ENCODE assay signal across 8 cellular contexts in genomic region chr5:32709789-32710334, GRCh38. TPM values are rescaled to one million over a fixed set of nuclear protein-coding genes. Genes with fewer than 3 reads are reported as not detected.
A peak's percentile ranks its signal among the peaks of the same experiment; 100 is the strongest.
DNase-seq lines count a peak whose midpoint lies in the region; ATAC-seq and TF ChIP-seq lines count a peak whose summit lies in the region.

No MANE protein-coding gene starts in this region.

- no peak overlapping the region for H3K27ac ChIP-seq in CD8-positive, alpha-beta memory T cell (ENCODE audit: low read depth, low read length)
- no peak overlapping the region for H3K27ac ChIP-seq in smooth muscle cell (ENCODE audit: low read depth)

- peak; percentile 86 for TF ChIP-seq CTCF in choroid plexus epithelial cell (conservative IDR thresholded peaks at IDR 0.05; ENCODE audit: low read depth, low read length)
- peak; percentile 67 for TF ChIP-seq CTCF in kidney epithelial cell (IDR thresholded peaks at IDR 0.05; ENCODE audit: insufficient read depth, low read length, poor library complexity, severe bottlenecking)
- TF ChIP-seq CTCF in smooth muscle cell (IDR thresholded peaks at IDR 0.05; ENCODE audit: borderline replicate concordance, insufficient read depth, poor library complexity, severe bottlenecking): peak; percentile 62

- H3K27me3 ChIP-seq in CD8-positive, alpha-beta memory T cell (ENCODE audit: insufficient read depth, low read length, poor library complexity, severe bottlenecking): peaks cover 7% of the 10 kb centered on the region
- H3K27me3 ChIP-seq in MG63 (peaks cover 12% of the 10 kb centered on the region), kidney epithelial cell (ENCODE audit: control insufficient read depth, insufficient read depth, low read length) (peaks cover 42% of the 10 kb centered on the region), smooth muscle cell (ENCODE audit: low read depth) (peaks cover 57% of the 10 kb centered on the region)

- H3K4me3 ChIP-seq in CD8-positive, alpha-beta memory T cell (ENCODE audit: low read length): peak overlapping the region; percentile 50
- H3K4me3 ChIP-seq in MG63 (peak overlapping the region; percentile 57), choroid plexus epithelial cell (ENCODE audit: low read depth, low read length) (peak overlapping the region; percentile 70), kidney epithelial cell (ENCODE audit: low read depth, low read length) (peak overlapping the region; percentile 33), smooth muscle cell (peak overlapping the region; percentile 58)

- peak overlapping the region; percentile 66 for H2AFZ ChIP-seq in smooth muscle cell (ENCODE audit: low read depth)

- no peaks in the 10 kb centered on the region for H3K79me2 ChIP-seq in smooth muscle cell (ENCODE audit: low read depth)

- no peaks in the 10 kb centered on the region for H3K36me3 Mint-ChIP-seq in CD8-positive, alpha-beta memory T cell

- no peaks in the 10 kb centered on the region for H3K9me3 ChIP-seq in CD8-positive, alpha-beta memory T cell (ENCODE audit: low read length)
- H3K9me3 ChIP-seq in MG63: no peaks in the 10 kb centered on the region
- H3K9me3 ChIP-seq in smooth muscle cell (replicated peaks; ENCODE audit: low read depth): no peaks in the 10 kb centered on the region

- 1% methylated on average over 39 of the region's 39 CpGs for WGBS in smooth muscle cell (ENCODE audit: low lambda C conversion rate)

- H3K4me2 ChIP-seq in smooth muscle cell: peak overlapping the region; percentile 94

- no peaks in the 10 kb centered on the region for H4K20me1 ChIP-seq in smooth muscle cell (ENCODE audit: low read depth)

- H3K4me1 Mint-ChIP-seq in CD8-positive, alpha-beta memory T cell: peaks cover 17 to 36% (median 22%) of the 10 kb centered on the region in 3 donors

- no peak for DNase-seq in CD8-positive, alpha-beta memory T cell
- peak; percentile 79 for DNase-seq in MG63
- DNase-seq in SW480 (ENCODE audit: low spot score): peak; percentile 55
- peak; percentile 85 for DNase-seq in choroid plexus epithelial cell (ENCODE audit: low read depth)
- peak; percentile 23 for DNase-seq in kidney epithelial cell (ENCODE audit: low read depth)
- DNase-seq in smooth muscle cell (lab: John Stamatoyannopoulos, UW; ENCODE audit: unreplicated experiment): no peak

- peak overlapping the region; percentile 48 to 78 (median 60) for H3K4me3 Mint-ChIP-seq in CD8-positive, alpha-beta memory T cell

- ATAC-seq in GM19468 (IDR thresholded peaks at IDR 0.05; ENCODE audit: extremely low read depth, unreplicated experiment) (peak; percentile 44), HG03342 (IDR thresholded peaks at IDR 0.05; ENCODE audit: unreplicated experiment) (no peak)

- no peaks in the 10 kb centered on the region for H3K36me3 ChIP-seq in CD8-positive, alpha-beta memory T cell (ENCODE audit: insufficient read depth, low read length)
- H3K36me3 ChIP-seq in MG63 (no peaks in the 10 kb centered on the region), kidney epithelial cell (ENCODE audit: control insufficient read depth, insufficient read depth, low read length) (no peaks in the 10 kb centered on the region), smooth muscle cell (ENCODE audit: low read depth) (no peaks in the 10 kb centered on the region)

- CTCF ChIA-PET in CD8-positive, alpha-beta memory T cell (lab: Charles Lee): no interaction called here

- peaks cover 0 to 7% (median 2%) of the 10 kb centered on the region in 5 donors for H3K9me3 Mint-ChIP-seq in CD8-positive, alpha-beta memory T cell

- no peaks in the 10 kb centered on the region for H3F3A ChIP-seq in smooth muscle cell (ENCODE audit: low read depth)

- H3K9ac ChIP-seq in smooth muscle cell (ENCODE audit: low read depth): peak overlapping the region; percentile 4

- H3K27ac Mint-ChIP-seq in CD8-positive, alpha-beta memory T cell: no peak overlapping the region

- POLR2A ChIA-PET in CD8-positive, alpha-beta memory T cell (lab: Charles Lee): no interaction called here

- peaks cover 50 to 69% of the 10 kb centered on the region in 2 donors for H3K27me3 Mint-ChIP-seq in CD8-positive, alpha-beta memory T cell

- no peaks in the 10 kb centered on the region for H3K4me1 ChIP-seq in CD8-positive, alpha-beta memory T cell (ENCODE audit: insufficient read depth, low read length)
- peaks cover 37% of the 10 kb centered on the region for H3K4me1 ChIP-seq in smooth muscle cell (ENCODE audit: low read depth)

RNA-seq across cellular contexts. Expression of gene NPR3, which starts 1.3 kb away (rescaled TPM):
- total RNA-seq in CD8-positive, alpha-beta memory T cell: not detected
- polyA plus RNA-seq in CD8-positive, alpha-beta memory T cell: not detected
- 5.8 and 6.6 TPM in 2 replicates for total RNA-seq in MG63 (2014; rRNA removed; shearing (Covaris generic); ENCODE audit: low replicate concordance)
- total RNA-seq in kidney epithelial cell (0.07 and 0.13 TPM in 2 replicates), smooth muscle cell (5.4 and 9.4 TPM in 2 replicates)
- 1.4 and 2.5 TPM in 2 replicates for polyA plus RNA-seq in smooth muscle cell

Comparison
In these comparisons a context has a peak if more than half of its experiments do, and no peak if none do; other contexts are left out.
1. DNase-seq: peak in MG63 (single experiment), SW480 (single experiment), choroid plexus epithelial cell (single experiment) and kidney epithelial cell (single experiment); none in CD8-positive, alpha-beta memory T cell (0 of 5) and smooth muscle cell (single experiment).
2. Peak in every context shown above with its lines, with median percentiles within 50 percentile points of each other: H3K4me3 ChIP-seq and CTCF ChIP-seq.